15 cellular contexts compared by ENCODE assay signal in the genomic region with DNA sequence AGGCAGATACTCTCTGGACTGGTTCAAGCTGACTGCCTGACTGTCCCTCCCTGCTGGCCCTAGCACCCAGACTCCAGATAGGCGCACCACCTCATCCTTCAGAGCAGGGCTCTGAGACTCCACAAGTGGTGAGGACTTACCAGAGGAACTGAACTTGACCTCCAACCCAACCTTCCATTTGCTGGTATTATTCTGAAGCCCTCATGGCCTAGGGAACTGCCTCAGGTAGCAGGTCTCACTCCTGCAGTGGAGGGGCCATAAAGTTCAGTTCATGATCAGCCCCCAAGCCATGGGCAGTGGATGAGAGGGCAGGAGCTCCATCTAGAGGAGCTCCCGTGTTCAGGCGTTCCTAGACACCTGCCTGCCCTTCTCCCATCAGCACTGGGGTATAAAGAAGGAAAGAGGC. TPM values are rescaled to one million over a fixed set of nuclear protein-coding genes. Genes with fewer than 3 reads are reported as not detected.
DNase-seq lines count a peak whose midpoint lies in the region; ATAC-seq, FAIRE-seq and TF ChIP-seq lines count a peak whose summit lies in the region.
"Not testable (repeated sequence)": the region's sequence is repeated elsewhere in the genome, so short reads cannot be mapped to it uniquely, and the experiment has no call there.
"Had no signal": no experiment of that assay in that cellular context is flagged by ENCODE, and none has a peak within 500 bp of the region (broad histone marks: within the 10 kb centered on the region; RNA-seq: fewer than 3 reads in every experiment).

No MANE protein-coding gene starts in this region.

- DNase-seq in BE2C (peak; percentile 22), RWPE1 (ENCODE audit: low spot score) (peak; percentile 22), breast epithelium (ENCODE audit: low spot score in 2 of 2) (peak in 1 of 2 donors; percentile 32), small intestine (peak; percentile 13)
- DNase-seq in GM13977 (ENCODE audit: low spot score); fibroblast of pulmonary artery (ENCODE audit: low read depth); left lung: not testable (repeated sequence)

- TF ChIP-seq CTCF in BE2C (IDR thresholded peaks at IDR 0.05; ENCODE audit: low read depth, low read length), result peak; percentile 38
- peak; percentile 34 for TF ChIP-seq CTCF in GM13977 (IDR thresholded peaks at IDR 0.05; ENCODE audit: extremely low read depth, insufficient read depth, missing control alignments)
- TF ChIP-seq CTCF in Loucy (conservative IDR thresholded peaks at IDR 0.05; ENCODE audit: low read length), result peak; percentile 40
- not testable (repeated sequence) for TF ChIP-seq CTCF in RWPE1 (conservative IDR thresholded peaks at IDR 0.05; ENCODE audit: low read depth); breast epithelium (IDR thresholded peaks at IDR 0.05); left lung (IDR thresholded peaks at IDR 0.05)
- peak; percentile 3 for TF ChIP-seq CTCF in fibroblast of pulmonary artery (IDR thresholded peaks at IDR 0.05; ENCODE audit: low read length, missing control alignments)

- ATAC-seq in left lung, result peak; percentile 51

- 49 to 72% (median 70%) methylated on average over 3 of the region's 3 CpGs for WGBS in small intestine, 3 donors

- in situ Hi-C loops in GM13977 (cut with MboI; ENCODE audit: low pct_unique_long_range_greater_than_20kb, low sequenced_read_pairs, unreplicated experiment), result not testable (repeated sequence)

- CTCF ChIA-PET in RWPE1 (lab: Yijun Ruan, JAX), result interaction anchor here (0.7 kb wide), 1 partner anchor 156 kb away, joined by 3 read pairs; no protein-coding TSS in a partner anchor

- not testable (repeated sequence) for H3K4me1 ChIP-seq in BE2C; Loucy (ENCODE audit: insufficient read depth, low read length, poor library complexity, severe bottlenecking); breast epithelium; left lung; small intestine (ENCODE audit: control insufficient read depth in 2 of 2, insufficient read depth in 1 of 2, low read depth in 1 of 2, low read length in 1 of 2)

- POLR2A ChIA-PET in RWPE1 (lab: Yijun Ruan, JAX; ENCODE audit: low non-redundant PET), result interaction anchor here (0.5 to 0.6 kb wide), 2 partner anchors 36 to 208 kb away, joined by 3 read pairs; no protein-coding TSS in a partner anchor

- H3K9me2 ChIP-seq in Loucy (replicated peaks; ENCODE audit: low read depth, low read length), result not testable (repeated sequence)

- H3K9me3 ChIP-seq in BE2C; Loucy (ENCODE audit: insufficient read depth, low read depth, low read length); breast epithelium; left lung; small intestine (ENCODE audit: control insufficient read depth, low read depth): not testable (repeated sequence)

- not testable (repeated sequence) for H3K27me3 ChIP-seq in BE2C; Loucy (ENCODE audit: insufficient read depth, low read length, poor library complexity, severe bottlenecking); breast epithelium; left lung; small intestine (ENCODE audit: control insufficient read depth in 2 of 2, insufficient read depth in 2 of 2, low read length in 2 of 2)

- H3K9ac ChIP-seq in Loucy (ENCODE audit: low read depth, low read length, poor library complexity, severe bottlenecking), result not testable (repeated sequence)

- TF ChIP-seq POLR2A in breast epithelium (IDR thresholded peaks at IDR 0.05), result not testable (repeated sequence)

- not testable (repeated sequence) for H3K36me3 ChIP-seq in BE2C; Loucy (ENCODE audit: insufficient read depth, low read length); breast epithelium; left lung; small intestine (ENCODE audit: control insufficient read depth in 2 of 2, insufficient read depth in 2 of 2, low read length in 2 of 2)

- not testable (repeated sequence) for FAIRE-seq in small intestine (lab: Jason Lieb, UNC)

- not testable (repeated sequence) for H2AFZ ChIP-seq in Loucy (ENCODE audit: low read length)

- not testable (repeated sequence) for H3K4me2 ChIP-seq in Loucy (ENCODE audit: low read depth, low read length, poor library complexity, severe bottlenecking)

- H4K20me1 ChIP-seq in Loucy (ENCODE audit: insufficient read depth, low read length, poor library complexity, severe bottlenecking), result not testable (repeated sequence)

- not testable (repeated sequence) for H3F3A ChIP-seq in Loucy (ENCODE audit: low read depth)

- H3K79me2 ChIP-seq in Loucy (ENCODE audit: insufficient read depth, low read length), result not testable (repeated sequence)

- intact Hi-C loops in breast epithelium (cut with DNase I; ENCODE audit: low total_unique reads); left lung (cut with DNase I): not testable (repeated sequence)

- H3K27ac ChIP-seq in RWPE1 (peak overlapping the region; percentile 93), breast epithelium (peak overlapping the region; percentile 79 to 86), left lung (peak overlapping the region in 1 of 2 donors; percentile 25)
- not testable (repeated sequence) for H3K27ac ChIP-seq in small intestine (ENCODE audit: low read depth in 1 of 2, low read length in 1 of 2)

- H3K4me3 ChIP-seq in BE2C (ENCODE audit: low read depth, low read length); Loucy (ENCODE audit: low read length, poor library complexity, severe bottlenecking); fibroblast of pulmonary artery (replicated peaks; ENCODE audit: low read depth, low read length); left lung; small intestine (ENCODE audit: low read depth in 1 of 2, low read length in 2 of 2): not testable (repeated sequence)
- H3K4me3 ChIP-seq in breast epithelium, result peak overlapping the region in 1 of 3 donors; percentile 37

RNA-seq across cellular contexts. Expression of a gene that starts 10.4 kb away (rescaled TPM):
- polyA plus RNA-seq in BE2C (2012; ENCODE audit: insufficient read depth, insufficient read length, low read depth), result not detected
- total RNA-seq in breast epithelium (10 to 100 TPM in 2 of 3 donors, not detected in 1; 11.8 to 45.2 TPM), left lung (100 to 1,000 TPM in 1 of 2 donors, 10 to 100 TPM in 1; 80.8 to 409 TPM)
- polyA plus RNA-seq in small intestine, result under 1 TPM in 1 of 3 donors, not detected in 2; 0.19 TPM
- total RNA-seq: activated CD4-positive, alpha-beta memory T cell treated with anti-CD3 and anti-CD28 coated beads, Interleukin-2, amount 10 ng/mL, durations not matched to agents 7 days and 5 days; activated naive CD4-positive, alpha-beta T cell treated with anti-CD3 and anti-CD28 coated beads, Interleukin-2, amount 50 U/mL, for 72 hours; frontal cortex; neural crest cell; Peyer's patch; vagina had no signal

RNA-seq across cellular contexts. Expression of a gene that starts 35.0 kb away (rescaled TPM):
- polyA plus RNA-seq in BE2C (2012; ENCODE audit: insufficient read depth, insufficient read length, low read depth), result not detected
- total RNA-seq in breast epithelium, result 100 to 1,000 TPM in 1 of 3 donors, 10 to 100 TPM in 1, 1 to 10 TPM in 1; 5.2 to 143 (median 16.7) TPM
- total RNA-seq in left lung, result 10 to 100 TPM; 20.9 to 50.2 TPM
- 10 to 100 TPM in 1 of 3 donors, 1 to 10 TPM in 1, under 1 TPM in 1; 0.67 to 24.2 (median 6.8) TPM for polyA plus RNA-seq in small intestine
- total RNA-seq: activated CD4-positive, alpha-beta memory T cell treated with anti-CD3 and anti-CD28 coated beads, Interleukin-2, amount 10 ng/mL, durations not matched to agents 7 days and 5 days; activated naive CD4-positive, alpha-beta T cell treated with anti-CD3 and anti-CD28 coated beads, Interleukin-2, amount 50 U/mL, for 72 hours; activated T-cell treated with anti-CD3 and anti-CD28 coated beads, Interleukin-2, amount 50 U/mL, for 4 hours; neural crest cell had no signal

RNA-seq across cellular contexts. Expression of a gene that starts 43.0 kb away (rescaled TPM):
- polyA plus RNA-seq in BE2C (2012; ENCODE audit: insufficient read depth, insufficient read length, low read depth), result 271 TPM
- total RNA-seq in breast epithelium (10 to 100 TPM; 47.2 to 91.8 (median 73.1) TPM), left lung (100 to 1,000 TPM; 159 to 201 TPM)
- 10 to 100 TPM; 43.2 to 63.7 (median 57.7) TPM for polyA plus RNA-seq in small intestine

RNA-seq across cellular contexts. Expression of a gene that starts 46.0 kb away (rescaled TPM):
- polyA plus RNA-seq in BE2C (2012; ENCODE audit: insufficient read depth, insufficient read length, low read depth), result not detected
- total RNA-seq in breast epithelium (under 1 TPM in 1 of 3 donors, not detected in 2; 0.48 TPM), left lung (10 to 100 TPM in 1 of 2 donors, under 1 TPM in 1; 0.32 to 15.6 TPM)
- polyA plus RNA-seq in small intestine, result under 1 TPM in 1 of 3 donors, not detected in 2; 0.12 TPM
- total RNA-seq: activated CD4-positive, alpha-beta memory T cell treated with anti-CD3 and anti-CD28 coated beads, Interleukin-2, amount 10 ng/mL, durations not matched to agents 7 days and 5 days; activated naive CD4-positive, alpha-beta T cell treated with anti-CD3 and anti-CD28 coated beads, Interleukin-2, amount 50 U/mL, for 72 hours; activated T-cell treated with anti-CD3 and anti-CD28 coated beads, Interleukin-2, amount 50 U/mL, for 4 hours; frontal cortex; neural crest cell; Peyer's patch; vagina had no signal
